ENCODE assay signal across 17 cellular contexts in genomic region chr5:26807231-26808199, GRCh38.
DNase-seq lines count a peak whose midpoint lies in the region; ATAC-seq and TF ChIP-seq lines count a peak whose summit lies in the region.
"Had no signal": no experiment of that assay in that cellular context is flagged by ENCODE, and none has a peak within 500 bp of the region (broad histone marks: within the 10 kb centered on the region; RNA-seq: fewer than 3 reads in every experiment).

No MANE protein-coding gene starts in this region.

- H2BK120ac ChIP-seq in H9 (ENCODE audit: low read depth, low read length, poor library complexity, severe bottlenecking) = no peak overlapping the region

- H3K23ac ChIP-seq in H9 (ENCODE audit: insufficient read length, low read depth, low read length) = no peak overlapping the region

- H3K56ac ChIP-seq in H9 (ENCODE audit: insufficient read length, low read depth, low read length) = no peak overlapping the region

- no peak overlapping the region for H2BK5ac ChIP-seq in H9 (ENCODE audit: insufficient read length, low read length)

- no peaks in the 10 kb centered on the region for H3K4me1 Mint-ChIP-seq in H9
- no peaks in the 10 kb centered on the region for H3K4me1 Mint-ChIP-seq in chondrocyte (ENCODE audit: low read depth)
- H3K4me1 Mint-ChIP-seq: B cell had no signal

- no peak overlapping the region for H3K27ac Mint-ChIP-seq in H9
- H3K27ac Mint-ChIP-seq in chondrocyte (ENCODE audit: unreplicated experiment) = no peak overlapping the region
- H3K27ac Mint-ChIP-seq: B cell; CD8-positive, alpha-beta T cell had no signal

- H3K4ac ChIP-seq in H9 (ENCODE audit: low read depth, low read length) = no peak overlapping the region

- H3K18ac ChIP-seq in H9 (ENCODE audit: insufficient read length, low read depth, low read length) = no peak overlapping the region

- CTCF ChIA-PET in mammary epithelial cell (lab: Charles Lee; ENCODE audit: low non-redundant PET) = no interaction called here

- WGBS in H9 (ENCODE audit: extremely low coverage, insufficient read length, low lambda C conversion rate) = no CpG with 5 or more reads among the region's 16 CpGs
- WGBS in mammary epithelial cell (ENCODE audit: low coverage, missing lambda C conversion rate) = 65% methylated on average over 10 of the region's 16 CpGs

- H3K79me1 ChIP-seq in H9 (ENCODE audit: insufficient read depth, low read depth, low read length, poor library complexity, severe bottlenecking) = no peaks in the 10 kb centered on the region

- H3K27ac ChIP-seq in 22Rv1 (no peak overlapping the region), H9 (ENCODE audit: insufficient read length, low read depth, low read length) (no peak overlapping the region), mammary epithelial cell (ENCODE audit: insufficient read depth, low read depth, low read length) (no peak overlapping the region)
- H3K27ac ChIP-seq: PC-9, SK-N-MC had no signal

- no peaks in the 10 kb centered on the region for H3K27me3 ChIP-seq in H9 (ENCODE audit: insufficient read depth, low read length)
- H3K27me3 ChIP-seq in mammary epithelial cell (ENCODE audit: insufficient read depth, low read length) = no peaks in the 10 kb centered on the region

- H4K20me1 ChIP-seq in H9 (ENCODE audit: control insufficient read depth, insufficient read depth, insufficient read length) = no peaks in the 10 kb centered on the region
- no peaks in the 10 kb centered on the region for H4K20me1 ChIP-seq in mammary epithelial cell (ENCODE audit: insufficient read depth, low read length)

- no peak overlapping the region for H3K9ac ChIP-seq in H9 (ENCODE audit: extremely low read depth, insufficient read length, low read length)
- no peak overlapping the region for H3K9ac ChIP-seq in mammary epithelial cell (ENCODE audit: insufficient read depth, low read length)

- H3K14ac ChIP-seq in H9 (ENCODE audit: insufficient read depth, low read length) = no peak overlapping the region

- no peak overlapping the region for H4K91ac ChIP-seq in H9 (ENCODE audit: insufficient read length, low read depth, low read length)

- ATAC-seq in left cardiac atrium = no peak
- ATAC-seq: CD8-positive, alpha-beta T cell had no signal

- intact Hi-C loops in posterior vena cava (cut with DNase I) = no loop called here
- intact Hi-C loops in mammary epithelial cell (cut with micrococcal nuclease) = no loop called here
- intact Hi-C loops in left cardiac atrium (cut with DNase I) = no loop called here

- DNase-seq in H9 = peak; percentile 34
- peak; percentile 73 for DNase-seq in chondrocyte (ENCODE audit: low spot score)
- peak; percentile 74 for DNase-seq in posterior vena cava (ENCODE audit: low spot score)
- DNase-seq in GM10266 (ENCODE audit: extremely low spot score) = no peak
- no peak for DNase-seq in mammary epithelial cell
- no peak for DNase-seq in left cardiac atrium
- DNase-seq: CD8-positive, alpha-beta T cell; EL; HCEC 1CT; IMR-90; Kasumi-1; NCI-H2029; NCI-H524; PC-9 had no signal

- H2BK15ac ChIP-seq in H9 (ENCODE audit: low read depth, low read length) = no peak overlapping the region

- no peak overlapping the region for H2BK12ac ChIP-seq in H9 (ENCODE audit: insufficient read length, low read depth, low read length)

- H3K4me2 ChIP-seq in H9 (ENCODE audit: insufficient read depth, insufficient read length, low read length) = no peak overlapping the region
- H3K4me2 ChIP-seq in mammary epithelial cell (ENCODE audit: insufficient read depth, low read depth, low read length) = no peak overlapping the region
- H3K4me2 ChIP-seq: PC-9 had no signal

- H3K36me3 ChIP-seq in mammary epithelial cell (ENCODE audit: insufficient read depth, low read length) = no peaks in the 10 kb centered on the region

- dilution Hi-C loops in mammary epithelial cell (cut with HindIII; ENCODE audit: low sequenced_read_pairs) = no loop called here

- no peaks in the 10 kb centered on the region for H3K23me2 ChIP-seq in H9 (ENCODE audit: insufficient read length, low read depth, low read length, poor library complexity, severe bottlenecking)

- peak; percentile 12; the same call in 1 of the 2 replicates for TF ChIP-seq CTCF in 22Rv1 (IDR thresholded peaks at IDR 0.05)
- peak; percentile 49; the same call in 2 of the 3 replicates for TF ChIP-seq CTCF in H9 (conservative IDR thresholded peaks at IDR 0.05)
- no peak for TF ChIP-seq CTCF in chondrocyte (IDR thresholded peaks at IDR 0.05)
- no peak for TF ChIP-seq CTCF in GM10266 (IDR thresholded peaks at IDR 0.05; ENCODE audit: control insufficient read depth, insufficient read depth, low read depth, missing control alignments)
- no peak for TF ChIP-seq CTCF in mammary epithelial cell (conservative IDR thresholded peaks at IDR 0.05 in 1 of 2, IDR thresholded peaks at IDR 0.05 in 1 of 2; ENCODE audit: extremely low read depth in 1 of 2, insufficient read depth in 1 of 2, low read depth in 1 of 2, low read length in 2 of 2)

- H3K27me3 Mint-ChIP-seq in H9 (ENCODE audit: low read depth) = no peaks in the 10 kb centered on the region
- no peaks in the 10 kb centered on the region for H3K27me3 Mint-ChIP-seq in chondrocyte (ENCODE audit: low read depth)
- H3K27me3 Mint-ChIP-seq: B cell had no signal

- no peak overlapping the region for H3K4me3 ChIP-seq in mammary epithelial cell (replicated peaks in 1 of 3; ENCODE audit: insufficient read depth in 1 of 3, low read depth in 2 of 3, low read length in 3 of 3)
- H3K4me3 ChIP-seq: PC-9, SK-N-MC had no signal

- BruUV-seq in mammary epithelial cell (replicated peaks; lab: Mats Ljungman, UMichigan) = no TSS peak

- H4K5ac ChIP-seq in H9 (ENCODE audit: insufficient read length, low read depth, low read length) = no peak overlapping the region

- H3K79me2 ChIP-seq in H9 (ENCODE audit: insufficient read depth, low read length) (no peaks in the 10 kb centered on the region), mammary epithelial cell (ENCODE audit: insufficient read depth, low read length) (no peaks in the 10 kb centered on the region)

- no peak overlapping the region for H3T11ph ChIP-seq in H9 (ENCODE audit: low read length)

- H3K4me1 ChIP-seq in H9 (ENCODE audit: insufficient read depth, low read length) (no peaks in the 10 kb centered on the region), mammary epithelial cell (ENCODE audit: insufficient read depth, low read length) (no peaks in the 10 kb centered on the region)

- H3K36me3 Mint-ChIP-seq in H9 (ENCODE audit: insufficient read depth in 1 of 3, low read depth in 3 of 3) = peaks cover 0 to 7% (median 4%) of the 10 kb centered on the region in 3 experiments; a peak in 5 of 7 replicates
- H3K36me3 Mint-ChIP-seq in chondrocyte (ENCODE audit: low read depth) = no peaks in the 10 kb centered on the region
- H3K36me3 Mint-ChIP-seq: CD8-positive, alpha-beta T cell had no signal

- H3K9me3 Mint-ChIP-seq in H9 (peaks cover 13 to 15% of the 10 kb centered on the region in 2 experiments), chondrocyte (ENCODE audit: low read depth) (peaks cover 30% of the 10 kb centered on the region)

- H2AFZ ChIP-seq in H9 (ENCODE audit: low read length) (no peak overlapping the region), mammary epithelial cell (ENCODE audit: low read depth, low read length) (no peak overlapping the region)
- H2AFZ ChIP-seq: PC-9 had no signal

- no peak overlapping the region for H2AK5ac ChIP-seq in H9 (ENCODE audit: insufficient read length, low read length)

- no peak overlapping the region for H4K8ac ChIP-seq in H9 (replicated peaks; ENCODE audit: insufficient read length, low read depth, low read length)

- H3K4me3 Mint-ChIP-seq in H9 = no peak overlapping the region
- no peak overlapping the region for H3K4me3 Mint-ChIP-seq in chondrocyte (ENCODE audit: unreplicated experiment)
- H3K4me3 Mint-ChIP-seq: B cell; CD8-positive, alpha-beta T cell had no signal

- H2BK20ac ChIP-seq in H9 (ENCODE audit: low read depth, low read length, poor library complexity, severe bottlenecking) = no peak overlapping the region

- in situ Hi-C loops in mammary epithelial cell (cut with MboI; ENCODE audit: low sequenced_read_pairs in 2 of 2) = no loop called here

- no peaks in the 10 kb centered on the region for H3K9me3 ChIP-seq in H9 (ENCODE audit: control insufficient read depth, low read depth, low read length)
- H3K9me3 ChIP-seq in mammary epithelial cell (replicated peaks; ENCODE audit: insufficient read depth, low read length) = peaks cover 3% of the 10 kb centered on the region

Comparison
In these comparisons a context has a peak if more than half of its experiments do, and no peak if none do; other contexts are left out.
1. CTCF ChIP-seq: peak in 22Rv1 (single experiment) and H9 (single experiment); none in chondrocyte (single experiment), GM10266 (single experiment) and mammary epithelial cell (0 of 2).
2. DNase-seq: peak in H9 (single experiment), chondrocyte (single experiment) and posterior vena cava (single experiment); none in GM10266 (single experiment), mammary epithelial cell (single experiment) and left cardiac atrium (single experiment).